In genomic region chr19:58557253-58558065, GRCh38 we compare ENCODE assay signal across 8 cellular contexts. TPM values are rescaled to one million over a fixed set of nuclear protein-coding genes. Genes with fewer than 3 reads are reported as not detected.
A peak's percentile ranks its signal among the peaks of the same experiment; 100 is the strongest.
DNase-seq lines count a peak whose midpoint lies in the region; ATAC-seq and TF ChIP-seq lines count a peak whose summit lies in the region.

No MANE protein-coding gene starts in this region.

- no peak for TF ChIP-seq CTCF in activated CD8-positive, alpha-beta T cell treated with anti-CD3 and anti-CD28 coated beads for 36 hours (IDR thresholded peaks at IDR 0.05)
- TF ChIP-seq CTCF in GM13977 (IDR thresholded peaks at IDR 0.05; ENCODE audit: extremely low read depth, insufficient read depth, missing control alignments) (no peak), PC-9 (conservative IDR thresholded peaks at IDR 0.05) (no peak)

- peak overlapping the region; percentile 100 for H3K27ac Mint-ChIP-seq in activated CD8-positive, alpha-beta T cell treated with anti-CD3 and anti-CD28 coated beads for 36 hours

- intact Hi-C loops in activated CD8-positive, alpha-beta T cell treated with anti-CD3 and anti-CD28 coated beads for 36 hours (cut with micrococcal nuclease) = no loop called here
- intact Hi-C loops in right cardiac atrium (cut with DNase I) (no loop called here), PC-9 (cut with micrococcal nuclease; ENCODE audit: unreplicated experiment) (no loop called here)

- H3K36me3 ChIP-seq in HAP-1 (replicated peaks) (peaks cover 32% of the 10 kb centered on the region), PC-9 (ENCODE audit: low read depth) (no peaks in the 10 kb centered on the region)

- DNase-seq in HAP-1 (ENCODE audit: low spot score in 2 of 2) = peak in 1 of 2 experiments; percentile 13
- DNase-seq in activated CD8-positive, alpha-beta T cell treated with anti-CD3 and anti-CD28 coated beads for 36 hours = no peak
- no peak for DNase-seq in right cardiac atrium
- DNase-seq in GM13977 (ENCODE audit: low spot score) = no peak
- DNase-seq in PC-9 = no peak

- H3K9me3 Mint-ChIP-seq in activated CD8-positive, alpha-beta T cell treated with anti-CD3 and anti-CD28 coated beads for 36 hours = no peaks in the 10 kb centered on the region

- no peak for ATAC-seq in activated CD8-positive, alpha-beta T cell treated with anti-CD3 and anti-CD28 coated beads for 36 hours
- no peak for ATAC-seq in right cardiac atrium
- ATAC-seq in HG03457 (IDR thresholded peaks at IDR 0.05; ENCODE audit: unreplicated experiment) = no peak
- ATAC-seq in activated CD4-positive, CD25-positive, alpha-beta regulatory T cell treated with anti-CD3 and anti-CD28 coated beads, Interleukin-2, amount 50 U/mL, for 24 hours = no peak

- H3K9me3 ChIP-seq in HAP-1 (no peaks in the 10 kb centered on the region), right cardiac atrium (ENCODE audit: control insufficient read depth, low read length) (no peaks in the 10 kb centered on the region), PC-9 (ENCODE audit: insufficient read depth, low read depth) (no peaks in the 10 kb centered on the region)

- H3K4me1 ChIP-seq in HAP-1 = peaks cover 15% of the 10 kb centered on the region
- H3K4me1 ChIP-seq in right cardiac atrium (ENCODE audit: control insufficient read depth, insufficient read depth, low read length) = peaks cover 19% of the 10 kb centered on the region
- peaks cover 7% of the 10 kb centered on the region; the same call in 1 of the 2 replicates for H3K4me1 ChIP-seq in PC-9 (replicated peaks; ENCODE audit: insufficient read depth)

- 29% methylated on average over 11 of the region's 11 CpGs for WGBS in right cardiac atrium

- H3K4me2 ChIP-seq in PC-9 = no peak overlapping the region

- BruUV-seq in PC-9 (replicated peaks; lab: Mats Ljungman, UMichigan) = no TSS peak

- H3K27me3 ChIP-seq in HAP-1 (ENCODE audit: low read depth) (no peaks in the 10 kb centered on the region), right cardiac atrium (ENCODE audit: control insufficient read depth, insufficient read depth) (no peaks in the 10 kb centered on the region), PC-9 (ENCODE audit: insufficient read depth, low read depth) (no peaks in the 10 kb centered on the region)

- no peak overlapping the region for H2AFZ ChIP-seq in PC-9

- H3K27me3 Mint-ChIP-seq in activated CD8-positive, alpha-beta T cell treated with anti-CD3 and anti-CD28 coated beads for 36 hours = no peaks in the 10 kb centered on the region

- H3K27ac ChIP-seq in right cardiac atrium (ENCODE audit: low read length) = peak overlapping the region; percentile 76
- H3K27ac ChIP-seq in skin epidermis = peak overlapping the region; percentile 61 to 100 (median 99)
- no peak overlapping the region for H3K27ac ChIP-seq in PC-9

- in situ Hi-C loops in HAP-1 (cut with MboI; ENCODE audit: low sequenced_read_pairs) = no loop called here
- in situ Hi-C loops in GM13977 (cut with MboI; ENCODE audit: low pct_unique_long_range_greater_than_20kb, low sequenced_read_pairs, unreplicated experiment) = no loop called here

- peaks cover 61% of the 10 kb centered on the region for H3K36me3 Mint-ChIP-seq in activated CD8-positive, alpha-beta T cell treated with anti-CD3 and anti-CD28 coated beads for 36 hours (ENCODE audit: low read depth)

- H4K20me1 ChIP-seq in PC-9 (ENCODE audit: insufficient read depth) = no peaks in the 10 kb centered on the region

- POLR2A ChIA-PET in activated CD8-positive, alpha-beta T cell treated with anti-CD3 and anti-CD28 coated beads for 36 hours (lab: Charles Lee) = interaction anchor here (0.7 to 4.2 kb wide), 7 partner anchors 8 to 37 kb away, joined by 3 to 39 read pairs (median 4); partner anchors contain the start of genes TRIM28 and ZBTB45
- POLR2A ChIA-PET in PC-9 (lab: Charles Lee; ENCODE audit: unreplicated experiment) = no interaction called here

- H3K79me2 ChIP-seq in PC-9 (ENCODE audit: low read depth) = peaks cover 13% of the 10 kb centered on the region

- peak overlapping the region; percentile 98 for H3K4me3 Mint-ChIP-seq in activated CD8-positive, alpha-beta T cell treated with anti-CD3 and anti-CD28 coated beads for 36 hours

- H3K4me3 ChIP-seq in HAP-1 = peak overlapping the region; percentile 92
- peak overlapping the region; percentile 64 for H3K4me3 ChIP-seq in right cardiac atrium (ENCODE audit: low read length)
- peak overlapping the region; percentile 62 to 91 (median 69) for H3K4me3 ChIP-seq in skin epidermis
- H3K4me3 ChIP-seq in PC-9 = no peak overlapping the region

- H3K9me2 ChIP-seq in PC-9 (ENCODE audit: insufficient read depth) = no peaks in the 10 kb centered on the region

- H3K4me1 Mint-ChIP-seq in activated CD8-positive, alpha-beta T cell treated with anti-CD3 and anti-CD28 coated beads for 36 hours (ENCODE audit: low read depth) = peaks cover 52% of the 10 kb centered on the region

- peaks cover 9% of the 10 kb centered on the region; the same call in 1 of the 2 replicates for H3F3A ChIP-seq in PC-9 (ENCODE audit: insufficient read depth, low read depth)

- CTCF ChIA-PET in activated CD8-positive, alpha-beta T cell treated with anti-CD3 and anti-CD28 coated beads for 36 hours (lab: Charles Lee) = interaction anchor here (1.4 to 1.6 kb wide), 2 partner anchors 37 to 43 kb away, joined by 5 to 6 read pairs; partner anchors contain the start of gene ZBTB45
- CTCF ChIA-PET in PC-9 (lab: Charles Lee) = no interaction called here

RNA-seq across cellular contexts. Expression of gene UBE2M, which starts 1.0 kb away (rescaled TPM):
- 100 to 1,000 TPM; 107 to 114 TPM for total RNA-seq in activated CD8-positive, alpha-beta T cell treated with anti-CD3 and anti-CD28 coated beads for 36 hours
- total RNA-seq in right cardiac atrium (100 to 1,000 TPM; 117 to 137 (median 123) TPM), PC-9 (2021) (not detected in 2 replicates)
- polyA plus RNA-seq in right cardiac atrium = 92.7 TPM

RNA-seq across cellular contexts. Expression of gene CHMP2A, which starts 2.6 kb away (rescaled TPM):
- total RNA-seq in activated CD8-positive, alpha-beta T cell treated with anti-CD3 and anti-CD28 coated beads for 36 hours = 10 to 100 TPM; 88.3 to 90.0 TPM
- total RNA-seq in right cardiac atrium (100 to 1,000 TPM; 106 to 116 (median 114) TPM), PC-9 (2021) (149 and 186 TPM in 2 replicates)
- 196 TPM for polyA plus RNA-seq in right cardiac atrium

RNA-seq across cellular contexts. Expression of gene TRIM28, which starts 13.6 kb away (rescaled TPM):
- 100 to 1,000 TPM; 527 to 550 TPM for total RNA-seq in activated CD8-positive, alpha-beta T cell treated with anti-CD3 and anti-CD28 coated beads for 36 hours
- total RNA-seq in right cardiac atrium (100 to 1,000 TPM; 139 to 161 (median 148) TPM), PC-9 (2021) (311 and 322 TPM in 2 replicates)
- 98.7 TPM for polyA plus RNA-seq in right cardiac atrium

RNA-seq across cellular contexts. Expression of gene MZF1, which starts 15.7 kb away (rescaled TPM):
- 10 to 100 TPM; 12.1 to 13.4 TPM for total RNA-seq in activated CD8-positive, alpha-beta T cell treated with anti-CD3 and anti-CD28 coated beads for 36 hours
- total RNA-seq in right cardiac atrium (10 to 100 TPM; 10.1 to 15.6 (median 12.8) TPM), PC-9 (2021) (not detected in 2 replicates)
- 12.0 TPM for polyA plus RNA-seq in right cardiac atrium

RNA-seq across cellular contexts. Expression of gene ZBTB45, which starts 37.8 kb away (rescaled TPM):
- 1 to 10 TPM; 7.4 to 7.9 TPM for total RNA-seq in activated CD8-positive, alpha-beta T cell treated with anti-CD3 and anti-CD28 coated beads for 36 hours
- 10 to 100 TPM in 3 of 4 donors, 1 to 10 TPM in 1; 9.9 to 13.1 (median 11.1) TPM for total RNA-seq in right cardiac atrium
- polyA plus RNA-seq in right cardiac atrium = 7.0 TPM
- total RNA-seq in PC-9 (2021) = 8.1 and 8.9 TPM in 2 replicates

Comparison
In these comparisons a context has a peak if more than half of its experiments do, and no peak if none do; other contexts are left out.
1. RNA of gene UBE2M, which starts 1.0 kb away (total RNA-seq): 117 to 137 TPM in right cardiac atrium and 107 to 114 TPM in activated CD8-positive, alpha-beta T cell treated with anti-CD3 and anti-CD28 coated beads for 36 hours; not detected in PC-9; every median in the first group is over 10 times any median in the second.